8 cellular contexts compared by ENCODE assay signal in genomic region chr14:54652188-54652889, GRCh38.
DNase-seq lines count a peak whose midpoint lies in the region; ATAC-seq and TF ChIP-seq lines count a peak whose summit lies in the region.

No MANE protein-coding gene starts in this region.

- no peak overlapping the region for H3K9ac ChIP-seq in parathyroid adenoma
- H3K9ac ChIP-seq in MM.1S (ENCODE audit: low read length): no peak overlapping the region

- peaks cover 8% of the 10 kb centered on the region for H3K4me1 ChIP-seq in parathyroid adenoma
- no peaks in the 10 kb centered on the region for H3K4me1 ChIP-seq in MM.1S (ENCODE audit: low read length)

- ATAC-seq in HG03045 (IDR thresholded peaks at IDR 0.05; ENCODE audit: unreplicated experiment): no peak

- no peaks in the 10 kb centered on the region for H3K79me2 ChIP-seq in parathyroid adenoma
- no peaks in the 10 kb centered on the region for H3K79me2 ChIP-seq in MM.1S (ENCODE audit: low read length)

- H3K27me3 ChIP-seq in parathyroid adenoma (ENCODE audit: control insufficient read depth, insufficient read depth, low read length) (no peaks in the 10 kb centered on the region), MM.1S (replicated peaks; ENCODE audit: insufficient read depth, low read length) (no peaks in the 10 kb centered on the region)

- TF ChIP-seq CTCF in parathyroid adenoma (IDR thresholded peaks at IDR 0.05): no peak
- TF ChIP-seq CTCF in MM.1S (IDR thresholded peaks at IDR 0.05; ENCODE audit: low read length): no peak

- no peaks in the 10 kb centered on the region for H4K20me1 ChIP-seq in MM.1S (ENCODE audit: insufficient read depth, low read length)

- H3K27ac ChIP-seq in parathyroid adenoma (peak overlapping the region; percentile 66), MM.1S (ENCODE audit: low read length) (no peak overlapping the region)

- H3F3A ChIP-seq in MM.1S (ENCODE audit: insufficient read depth, low read length): no peaks in the 10 kb centered on the region

- peak overlapping the region; percentile 42 for H3K4me2 ChIP-seq in parathyroid adenoma (ENCODE audit: low read length)
- H3K4me2 ChIP-seq in MM.1S (ENCODE audit: low read depth, low read length): no peak overlapping the region

- no peaks in the 10 kb centered on the region for H3K36me3 ChIP-seq in parathyroid adenoma (ENCODE audit: control insufficient read depth, insufficient read depth, low read length)
- H3K36me3 ChIP-seq in MM.1S (replicated peaks; ENCODE audit: insufficient read depth, low read length): no peaks in the 10 kb centered on the region

- H3K9me2 ChIP-seq in MM.1S (replicated peaks; ENCODE audit: insufficient read depth, low read length): no peaks in the 10 kb centered on the region

- H2AFZ ChIP-seq in parathyroid adenoma: no peak overlapping the region
- H2AFZ ChIP-seq in MM.1S (ENCODE audit: low read length): no peak overlapping the region

- peak; percentile 89 for DNase-seq in ELF-1 (ENCODE audit: low read depth, low spot score)
- peak; percentile 78 for DNase-seq in T1000 (lab: John Stamatoyannopoulos, UW)
- peak; percentile 96 for DNase-seq in glomerular endothelial cell (ENCODE audit: extremely low read depth, low read depth, low spot score)
- no peak for DNase-seq in central memory CD4-positive, alpha-beta T cell
- DNase-seq in NOMO-1 treated with dmso at 0.1 percent for 144 hours (lab: John Stamatoyannopoulos, UW; ENCODE audit: unreplicated experiment): no peak
- no peak for DNase-seq in MM.1S

- H3K4me3 ChIP-seq in parathyroid adenoma (ENCODE audit: low read depth, low read length) (no peak overlapping the region), MM.1S (ENCODE audit: low read length) (no peak overlapping the region)

- no peaks in the 10 kb centered on the region for H3K9me3 ChIP-seq in parathyroid adenoma (ENCODE audit: control insufficient read depth, low read length)
- no peaks in the 10 kb centered on the region for H3K9me3 ChIP-seq in MM.1S (replicated peaks; ENCODE audit: insufficient read depth, low read length)

Comparison
In these comparisons a context has a peak if more than half of its experiments do, and no peak if none do; other contexts are left out.
1. DNase-seq: peak in ELF-1 (single experiment), T1000 (single experiment) and glomerular endothelial cell (single experiment); none in central memory CD4-positive, alpha-beta T cell (single experiment), NOMO-1 treated with dmso at 0.1 percent for 144 hours (single experiment) and MM.1S (single experiment).